In the genomic region with DNA sequence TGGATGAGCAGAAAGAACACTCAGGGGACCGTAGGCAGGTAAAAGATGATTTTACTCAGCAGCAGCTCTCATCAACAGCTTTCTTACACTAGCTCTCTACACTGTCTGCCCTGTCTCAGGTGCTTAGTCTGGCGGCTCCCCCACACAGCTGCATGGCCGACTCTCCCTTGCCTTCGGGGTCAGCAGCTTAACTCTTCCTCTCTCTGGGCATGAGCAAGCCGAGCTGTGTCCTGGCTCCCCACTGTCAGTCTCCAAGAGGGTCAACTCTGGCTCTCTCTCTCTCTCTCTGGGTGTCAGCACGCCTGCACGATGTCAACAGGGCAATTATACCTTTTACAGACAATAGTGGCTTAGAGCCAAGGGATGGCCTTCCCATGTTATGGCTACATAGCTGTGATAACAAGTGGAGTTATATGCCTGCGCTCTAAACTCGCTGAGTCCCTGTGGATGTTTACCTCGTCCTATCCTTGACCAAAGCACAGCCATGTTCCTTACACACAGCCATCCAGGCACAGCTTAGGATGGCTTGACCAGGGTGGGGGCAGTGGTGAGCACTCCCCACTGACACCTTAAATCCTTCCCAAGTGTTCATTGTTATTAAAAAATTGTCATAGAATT, we compare ENCODE assay signal across 10 cellular contexts. TPM values are rescaled to one million over a fixed set of nuclear protein-coding genes. Genes with fewer than 3 reads are reported as not detected.
DNase-seq lines count a peak whose midpoint lies in the region; ATAC-seq, FAIRE-seq and TF ChIP-seq lines count a peak whose summit lies in the region.
"Had no signal": no experiment of that assay in that cellular context is flagged by ENCODE, and none has a peak within 500 bp of the region (broad histone marks: within the 10 kb centered on the region; RNA-seq: fewer than 3 reads in every experiment).

No MANE protein-coding gene starts in this region.

- peak overlapping the region; percentile 49 for H4K8ac ChIP-seq in mesenchymal stem cell (ENCODE audit: low read length)

- CTCF ChIA-PET in GM12878 (lab: Yijun Ruan, JAX), result interaction anchor here (1.0 to 10.6 kb wide), 4 partner anchors 12 to 28 kb away, joined by 4 to 229 read pairs (median 4); a partner anchor contains a TSS

- BruUV-seq in GM12878 (replicated peaks; lab: Mats Ljungman, UMichigan), result no TSS peak

- TF ChIP-seq RAD21 in GM12878 (IDR thresholded peaks at IDR 0.05; ENCODE audit: insufficient read depth, low read depth, low read length), result no peak

- no peak for TF ChIP-seq EP300 in GM12878 (IDR thresholded peaks at IDR 0.05; ENCODE audit: borderline replicate concordance in 1 of 2, control insufficient read depth in 1 of 2, low read depth in 2 of 2, low read length in 2 of 2)

- 58% methylated on average over 10 of the region's 10 CpGs for WGBS in GM12878 (ENCODE audit: insufficient coverage, insufficient replicate concordance, low lambda C conversion rate, missing lambda C conversion rate)
- 92% methylated on average over 8 of the region's 10 CpGs for WGBS in mesenchymal stem cell

- TF ChIP-seq POLR2A in GM12878 (IDR thresholded peaks at IDR 0.05; ENCODE audit: low read depth, low read length), result no peak

- peak overlapping the region; percentile 0 to 48 for H3K4ac ChIP-seq in mesenchymal stem cell (ENCODE audit: low read depth in 1 of 2, low read length in 2 of 2)

- H3K27me3 ChIP-seq in GM12878 (replicated peaks in 1 of 2; ENCODE audit: control insufficient read depth in 2 of 2, insufficient read depth in 2 of 2, low read length in 1 of 2), result no peaks in the 10 kb centered on the region
- H3K27me3 ChIP-seq in mesenchymal stem cell (ENCODE audit: control insufficient read depth in 1 of 2, insufficient read depth in 1 of 2, low read length in 2 of 2), result no peaks in the 10 kb centered on the region
- no peaks in the 10 kb centered on the region for H3K27me3 ChIP-seq in upper lobe of right lung

- peak overlapping the region; percentile 9 for H2BK120ac ChIP-seq in mesenchymal stem cell (ENCODE audit: low read depth, low read length)

- POLR2A ChIA-PET in GM12878 (lab: Charles Lee), result no interaction called here
- POLR2A ChIA-PET in naive thymus-derived CD8-positive, alpha-beta T cell (lab: Charles Lee), result no interaction called here

- no peak overlapping the region for H3K23ac ChIP-seq in mesenchymal stem cell (ENCODE audit: low read length in 2 of 2)

- H3K9me3 Mint-ChIP-seq in naive thymus-derived CD8-positive, alpha-beta T cell, result no peaks in the 10 kb centered on the region

- peaks cover 12% of the 10 kb centered on the region for H3K79me1 ChIP-seq in mesenchymal stem cell (replicated peaks; ENCODE audit: low read length, poor library complexity, severe bottlenecking)

- H3K36me3 Mint-ChIP-seq in naive thymus-derived CD8-positive, alpha-beta T cell, result no peaks in the 10 kb centered on the region

- H3K36me3 ChIP-seq in GM12878 (ENCODE audit: control insufficient read depth in 2 of 2, insufficient read depth in 2 of 2, low read length in 1 of 2) (no peaks in the 10 kb centered on the region), mesenchymal stem cell (ENCODE audit: control insufficient read depth in 1 of 2, insufficient read depth in 2 of 2, low read depth in 1 of 2, low read length in 2 of 2) (peaks cover 0 to 2% of the 10 kb centered on the region in 2 experiments), upper lobe of right lung (no peaks in the 10 kb centered on the region)

- H3K4me3 ChIP-seq in GM12878 (no peak overlapping the region), mesenchymal stem cell (ENCODE audit: insufficient read depth in 1 of 2, low read depth in 1 of 2, low read length in 2 of 2) (peak overlapping the region in 1 of 2 experiments; percentile 61), upper lobe of right lung (no peak overlapping the region)

- peak overlapping the region; percentile 94 for H4K91ac ChIP-seq in mesenchymal stem cell (ENCODE audit: low read length)

- TF ChIP-seq CTCF in GM12878 (IDR thresholded peaks at IDR 0.05 in 2 of 3, conservative IDR thresholded peaks at IDR 0.05 in 1 of 3; ENCODE audit: control insufficient read depth in 2 of 3, extremely low read depth in 1 of 3, insufficient read depth in 1 of 3, low read depth in 3 of 3, low read length in 3 of 3), result no peak
- no peak for TF ChIP-seq CTCF in upper lobe of right lung (IDR thresholded peaks at IDR 0.05)

- in situ Hi-C loops in GM12878 (cut with MboI), result loop anchor here (10.0 kb wide), 1 partner anchor 705 kb away; a partner anchor contains a TSS

- peak overlapping the region in 1 of 10 donors; percentile 9 for H3K4me3 Mint-ChIP-seq in naive thymus-derived CD8-positive, alpha-beta T cell

- peak overlapping the region; percentile 83 to 97 for H2BK12ac ChIP-seq in mesenchymal stem cell (ENCODE audit: low read length in 2 of 2)

- DNase-seq in Right ventricle myocardium inferior (ENCODE audit: missing footprints) (peak; percentile 54), left ventricle myocardium superior (no peak), GM12878 (ENCODE audit: low read depth, low spot score) (no peak), mesenchymal stem cell (no peak), upper lobe of right lung (no peak), ecto neural progenitor cell (ENCODE audit: low spot score) (no peak)
- DNase-seq in naive thymus-derived CD8-positive, alpha-beta T cell, result no peak
- DNase-seq: activated CD4-positive, CD25-positive, alpha-beta regulatory T cell had no signal

- no peak overlapping the region for H3K27ac ChIP-seq in GM12878 (ENCODE audit: control insufficient read depth, insufficient read depth)
- H3K27ac ChIP-seq in mesenchymal stem cell (ENCODE audit: low read length, poor library complexity, severe bottlenecking), result peak overlapping the region; percentile 82
- peak overlapping the region; percentile 56 for H3K27ac ChIP-seq in upper lobe of right lung

- H3K4me2 ChIP-seq in GM12878 (ENCODE audit: control insufficient read depth, insufficient read depth) (peak overlapping the region; percentile 49; the same call in 1 of the 2 replicates), mesenchymal stem cell (ENCODE audit: low read length, poor library complexity, severe bottlenecking) (no peak overlapping the region)

- H3K4me1 ChIP-seq in GM12878 (ENCODE audit: control insufficient read depth, insufficient read depth, low read length) (peaks cover 4% of the 10 kb centered on the region), mesenchymal stem cell (ENCODE audit: control insufficient read depth, insufficient read depth, low read depth, low read length) (peaks cover 16% of the 10 kb centered on the region), upper lobe of right lung (peaks cover 20% of the 10 kb centered on the region)

- intact Hi-C loops in Right ventricle myocardium inferior (cut with DNase I), result no loop called here
- intact Hi-C loops in left ventricle myocardium superior (cut with micrococcal nuclease), result no loop called here
- intact Hi-C loops in GM12878 (cut with micrococcal nuclease; ENCODE audit: unreplicated experiment), result no loop called here
- intact Hi-C loops in upper lobe of right lung (cut with DNase I), result no loop called here

- no peak overlapping the region for H2BK15ac ChIP-seq in mesenchymal stem cell (ENCODE audit: low read depth, poor library complexity, severe bottlenecking)

- no peak for FAIRE-seq in GM12878 (lab: Jason Lieb, UNC)

- no peak overlapping the region for H3K14ac ChIP-seq in mesenchymal stem cell (ENCODE audit: low read length in 2 of 2)

- H3K79me2 ChIP-seq in GM12878 (ENCODE audit: control insufficient read depth, insufficient read depth, low read length), result peaks cover 21% of the 10 kb centered on the region

- ATAC-seq in Right ventricle myocardium inferior, result no peak
- no peak for ATAC-seq in left ventricle myocardium superior
- no peak for ATAC-seq in GM12878
- no peak for ATAC-seq in upper lobe of right lung
- no peak for ATAC-seq in GM19023 (IDR thresholded peaks at IDR 0.05; ENCODE audit: unreplicated experiment)
- no peak for ATAC-seq in naive thymus-derived CD8-positive, alpha-beta T cell

- H3K18ac ChIP-seq in mesenchymal stem cell (ENCODE audit: low read depth in 1 of 2, low read length in 2 of 2), result peak overlapping the region; percentile 70 to 82

- H2BK5ac ChIP-seq in mesenchymal stem cell (ENCODE audit: low read depth, low read length, poor library complexity, severe bottlenecking), result no peak overlapping the region

- RAD21 ChIA-PET in GM12878 (lab: Charles Lee; ENCODE audit: unreplicated experiment), result no interaction called here

- H3K4me1 Mint-ChIP-seq in naive thymus-derived CD8-positive, alpha-beta T cell, result peaks cover 15 to 36% (median 20%) of the 10 kb centered on the region in 4 donors

- H2AK5ac ChIP-seq in mesenchymal stem cell (ENCODE audit: low read length, severe bottlenecking), result peak overlapping the region; percentile 17

- no peaks in the 10 kb centered on the region for H4K20me1 ChIP-seq in GM12878 (ENCODE audit: control insufficient read depth, insufficient read depth)

- H2AFZ ChIP-seq in GM12878 (ENCODE audit: control insufficient read depth, low read depth, low read length) (peak overlapping the region; percentile 52), mesenchymal stem cell (ENCODE audit: low read depth, low read length) (no peak overlapping the region)

- peak overlapping the region in 5 of 10 donors; percentile 4 to 65 (median 33) for H3K27ac Mint-ChIP-seq in naive thymus-derived CD8-positive, alpha-beta T cell

- no peaks in the 10 kb centered on the region for H3K9me3 ChIP-seq in GM12878 (replicated peaks; ENCODE audit: control insufficient read depth, insufficient read depth, low read length)
- no peaks in the 10 kb centered on the region for H3K9me3 ChIP-seq in mesenchymal stem cell (ENCODE audit: control insufficient read depth, low read length)
- no peaks in the 10 kb centered on the region for H3K9me3 ChIP-seq in upper lobe of right lung

- SMC1A ChIA-PET in GM12878 (lab: Charles Lee; ENCODE audit: uncharacterized antibody, unreplicated experiment), result interaction anchor here (11.2 kb wide), 1 partner anchor 20 kb away, joined by 110 read pairs; a partner anchor contains a TSS

- no peaks in the 10 kb centered on the region for H3K27me3 Mint-ChIP-seq in naive thymus-derived CD8-positive, alpha-beta T cell
- H3K27me3 Mint-ChIP-seq: B cell had no signal

- H3K9ac ChIP-seq in GM12878 (ENCODE audit: control insufficient read depth, insufficient read depth, low read length), result no peak overlapping the region
- H3K9ac ChIP-seq in mesenchymal stem cell (ENCODE audit: low read length), result peak overlapping the region; percentile 70

RNA-seq across cellular contexts. Expression of a gene that starts 3.1 kb away (rescaled TPM):
- total RNA-seq in Right ventricle myocardium inferior (8.6 TPM), left ventricle myocardium superior (8.4 TPM), GM12878 (2014; rRNA removed) (20.0 and 22.6 TPM in 2 replicates), GM12878 (2014; rRNA removed; fragmentation: Illumina TruSeq; extraction: Trizol) (21.7 and 23.7 TPM in 2 replicates), GM12878 (2021) (25.3 and 28.1 TPM in 2 replicates), upper lobe of right lung (25.9 TPM)
- total RNA-seq in GM12878 (2013; cell fraction: nucleolus; rRNA removed), result 45.2 and 45.4 TPM in 2 replicates
- 8.6 TPM for polyA plus RNA-seq in GM12878 (2011; ENCODE audit: low read depth)
- polyA plus RNA-seq in GM12878 (2011; rRNA removed) (17.8 and 22.3 TPM in 2 replicates), GM12878 (2014; fragmentation: Illumina TruSeq; extraction: Trizol) (18.3 and 21.1 TPM in 2 replicates), GM12878 (2014; fragmentation: Nextera tagmentation; extraction: Ambion mirVana) (10 to 100 TPM; 16.7 to 19.0 TPM), GM12878 (2014; rRNA removed) (10.6 and 11.8 TPM in 2 replicates), GM12878 (2016; fragmentation: Nextera tagmentation; extraction: Ambion mirVana) (10 to 100 TPM; 26.8 to 35.2 TPM)
- 9.8 and 10.1 TPM in 2 replicates for polyA plus RNA-seq in GM12878 (2011; cell fraction: cytosol; rRNA removed)
- polyA plus RNA-seq in GM12878 (2011; cell fraction: nucleus; rRNA removed), result 8.8 TPM in 2 replicates
- polyA plus RNA-seq in GM12878 (2012), result 11.7 and 16.2 TPM in 2 replicates
- 28.8 and 29.7 TPM in 2 replicates for polyA minus RNA-seq in GM12878 (2011; rRNA and poly(A)+ RNA removed)
- polyA minus RNA-seq in GM12878 (2011; cell fraction: cytosol; rRNA and poly(A)+ RNA removed), result 12.2 and 12.8 TPM in 2 replicates
- 46.5 and 60.1 TPM in 2 replicates for polyA minus RNA-seq in GM12878 (2011; cell fraction: nucleus; rRNA and poly(A)+ RNA removed)
- 21.7 TPM for polyA plus RNA-seq in mesenchymal stem cell (2013, experiment 1 of 2)
- polyA plus RNA-seq in mesenchymal stem cell (2013, experiment 2 of 2), result 22.6 TPM
- 10 to 100 TPM; 31.4 to 36.2 TPM for total RNA-seq in naive thymus-derived CD8-positive, alpha-beta T cell
- 10 to 100 TPM; 11.6 to 18.7 (median 15.5) TPM for polyA plus RNA-seq in naive thymus-derived CD8-positive, alpha-beta T cell

RNA-seq across cellular contexts. Expression of a gene that starts 20.1 kb away (rescaled TPM):
- total RNA-seq in Right ventricle myocardium inferior (17.1 TPM), left ventricle myocardium superior (18.7 TPM), GM12878 (2014; rRNA removed) (20.4 and 26.8 TPM in 2 replicates), GM12878 (2014; rRNA removed; fragmentation: Illumina TruSeq; extraction: Trizol) (16.4 and 16.6 TPM in 2 replicates), GM12878 (2021) (13.8 and 16.8 TPM in 2 replicates), upper lobe of right lung (22.5 TPM)
- total RNA-seq in GM12878 (2013; cell fraction: nucleolus; rRNA removed), result 27.3 and 46.0 TPM in 2 replicates
- 8.3 TPM for polyA plus RNA-seq in GM12878 (2011; ENCODE audit: low read depth)
- polyA plus RNA-seq in GM12878 (2011; rRNA removed) (22.9 and 34.8 TPM in 2 replicates), GM12878 (2014; fragmentation: Illumina TruSeq; extraction: Trizol) (12.8 and 15.1 TPM in 2 replicates), GM12878 (2014; fragmentation: Nextera tagmentation; extraction: Ambion mirVana) (10 to 100 TPM in 1 of 2 experiments, 1 to 10 TPM in 1; 9.4 to 17.1 TPM), GM12878 (2014; rRNA removed) (18.1 and 27.3 TPM in 2 replicates), GM12878 (2016; fragmentation: Nextera tagmentation; extraction: Ambion mirVana) (10 to 100 TPM; 37.6 to 39.5 TPM)
- 15.5 and 23.5 TPM in 2 replicates for polyA plus RNA-seq in GM12878 (2011; cell fraction: cytosol; rRNA removed)
- 29.2 and 30.7 TPM in 2 replicates for polyA plus RNA-seq in GM12878 (2011; cell fraction: nucleus; rRNA removed)
- 18.7 and 19.6 TPM in 2 replicates for polyA plus RNA-seq in GM12878 (2012)
- polyA minus RNA-seq in GM12878 (2011; rRNA and poly(A)+ RNA removed), result 6.2 and 15.9 TPM in 2 replicates
- 5.6 and 14.2 TPM in 2 replicates for polyA minus RNA-seq in GM12878 (2011; cell fraction: cytosol; rRNA and poly(A)+ RNA removed)
- 10.6 and 15.5 TPM in 2 replicates for polyA minus RNA-seq in GM12878 (2011; cell fraction: nucleus; rRNA and poly(A)+ RNA removed)
- 25.2 TPM for polyA plus RNA-seq in mesenchymal stem cell (2013, experiment 1 of 2)
- polyA plus RNA-seq in mesenchymal stem cell (2013, experiment 2 of 2), result 25.7 TPM
- 10 to 100 TPM; 48.7 to 52.5 TPM for total RNA-seq in naive thymus-derived CD8-positive, alpha-beta T cell
- 10 to 100 TPM; 15.3 to 28.7 (median 22.4) TPM for polyA plus RNA-seq in naive thymus-derived CD8-positive, alpha-beta T cell
